In genomic region chr3:106423321-106424225, GRCh38 we compare ENCODE assay signal across 12 cellular contexts.
DNase-seq lines count a peak whose midpoint lies in the region; ATAC-seq and TF ChIP-seq lines count a peak whose summit lies in the region.
"Had no signal": no experiment of that assay in that cellular context is flagged by ENCODE, and none has a peak within 500 bp of the region (broad histone marks: within the 10 kb centered on the region; RNA-seq: fewer than 3 reads in every experiment).

No MANE protein-coding gene starts in this region.

- peak; percentile 50 for ATAC-seq in HG03159 (IDR thresholded peaks at IDR 0.05; ENCODE audit: unreplicated experiment)
- ATAC-seq in stimulated activated naive CD8-positive, alpha-beta T cell treated with anti-CD3 and anti-CD28 coated beads, Interleukin-15, Interleukin-2, amounts not matched to agents 100 U/mL and 50 U/mL, for 24 hours = peak; percentile 76
- ATAC-seq in HG03469 (IDR thresholded peaks at IDR 0.05; ENCODE audit: unreplicated experiment) = no peak
- ATAC-seq: heart right ventricle had no signal

- intact Hi-C loops in activated naive CD4-positive, alpha-beta T cell treated with anti-CD3 and anti-CD28 coated beads for 36 hours (cut with micrococcal nuclease) = loop anchor here (1.0 to 10.0 kb wide), 9 partner anchors 51 to 1055 kb away; no protein-coding TSS in a partner anchor

- CTCF ChIA-PET in activated naive CD4-positive, alpha-beta T cell treated with anti-CD3 and anti-CD28 coated beads for 36 hours (lab: Charles Lee) = interaction anchor here (0.7 to 1.0 kb wide), 2 partner anchors 10 to 87 kb away, joined by 3 to 7 read pairs; no protein-coding TSS in a partner anchor

- H3K4me3 ChIP-seq in astrocyte of the spinal cord (ENCODE audit: low read depth, low read length) = no peak overlapping the region
- H3K4me3 ChIP-seq: heart right ventricle had no signal

- H3K27me3 Mint-ChIP-seq in activated naive CD4-positive, alpha-beta T cell treated with anti-CD3 and anti-CD28 coated beads for 36 hours (ENCODE audit: low read depth) = peaks cover 2% of the 10 kb centered on the region

- no peak for TF ChIP-seq CTCF in astrocyte of the spinal cord (IDR thresholded peaks at IDR 0.05; ENCODE audit: low read depth, low read length)

- peaks cover 3% of the 10 kb centered on the region for H3K9me3 Mint-ChIP-seq in activated naive CD4-positive, alpha-beta T cell treated with anti-CD3 and anti-CD28 coated beads for 36 hours

- peak; percentile 55 for DNase-seq in activated naive CD4-positive, alpha-beta T cell treated with anti-CD3 and anti-CD28 coated beads for 36 hours
- DNase-seq in activated naive CD4-positive, alpha-beta T cell (lab: John Stamatoyannopoulos, UW) = no peak
- DNase-seq in astrocyte of the spinal cord (ENCODE audit: low read depth, low spot score) (peak; percentile 6), cortex of kidney (lab: John Stamatoyannopoulos, UW) (no peak), NCI-H345 (lab: John Stamatoyannopoulos, UW) (no peak)
- no peak for DNase-seq in stimulated activated naive CD8-positive, alpha-beta T cell treated with anti-CD3 and anti-CD28 coated beads, Interleukin-15, Interleukin-2, amounts not matched to agents 100 U/mL and 50 U/mL, for 24 hours
- DNase-seq: GDM1, H9, heart right ventricle, nucleus accumbens had no signal

- peaks cover 46% of the 10 kb centered on the region for H3K4me1 Mint-ChIP-seq in activated naive CD4-positive, alpha-beta T cell treated with anti-CD3 and anti-CD28 coated beads for 36 hours (ENCODE audit: low read depth)
- H3K4me1 Mint-ChIP-seq: H9 had no signal

- peak overlapping the region; percentile 80 for H3K27ac Mint-ChIP-seq in activated naive CD4-positive, alpha-beta T cell treated with anti-CD3 and anti-CD28 coated beads for 36 hours
- H3K27ac Mint-ChIP-seq: H9 had no signal

- no peak overlapping the region for H3K4me3 Mint-ChIP-seq in activated naive CD4-positive, alpha-beta T cell treated with anti-CD3 and anti-CD28 coated beads for 36 hours
- H3K4me3 Mint-ChIP-seq: H9 had no signal

- H3K36me3 Mint-ChIP-seq in activated naive CD4-positive, alpha-beta T cell treated with anti-CD3 and anti-CD28 coated beads for 36 hours (ENCODE audit: low read depth) = peaks cover 8% of the 10 kb centered on the region

- in situ Hi-C loops in astrocyte of the spinal cord (cut with HindIII; ENCODE audit: low sequenced_read_pairs) = no loop called here

Comparison
In these comparisons a context has a peak if more than half of its experiments do, and no peak if none do; other contexts are left out.
1. DNase-seq: peak in activated naive CD4-positive, alpha-beta T cell treated with anti-CD3 and anti-CD28 coated beads for 36 hours (single experiment) and astrocyte of the spinal cord (single experiment); none in activated naive CD4-positive, alpha-beta T cell (0 of 4), stimulated activated naive CD8-positive, alpha-beta T cell treated with anti-CD3 and anti-CD28 coated beads, Interleukin-15, Interleukin-2, amounts not matched to agents 100 U/mL and 50 U/mL, for 24 hours (single experiment), cortex of kidney (single experiment) and NCI-H345 (single experiment).